Comparison of ENCODE assay signal across 9 cellular contexts in genomic region chr6:125952764-125953501, GRCh38. TPM values are rescaled to one million over a fixed set of nuclear protein-coding genes. Genes with fewer than 3 reads are reported as not detected.
DNase-seq lines count a peak whose midpoint lies in the region; ATAC-seq, FAIRE-seq and TF ChIP-seq lines count a peak whose summit lies in the region.
"Had no signal": no experiment of that assay in that cellular context is flagged by ENCODE, and none has a peak within 500 bp of the region (broad histone marks: within the 10 kb centered on the region; RNA-seq: fewer than 3 reads in every experiment).

No MANE protein-coding gene starts in this region.

- intact Hi-C loops in activated CD4-positive, alpha-beta memory T cell treated with anti-CD3 and anti-CD28 coated beads for 36 hours (cut with micrococcal nuclease), result no loop called here

- POLR2A ChIA-PET in activated CD4-positive, alpha-beta memory T cell treated with anti-CD3 and anti-CD28 coated beads for 36 hours (lab: Charles Lee), result interaction anchor here (1.0 to 2.5 kb wide), 2 partner anchors 162 to 172 kb away, joined by 5 to 11 read pairs; partner anchors contain the start of gene NCOA7

- H3K27me3 Mint-ChIP-seq in activated CD4-positive, alpha-beta memory T cell treated with anti-CD3 and anti-CD28 coated beads for 36 hours, result peaks cover 10% of the 10 kb centered on the region
- H3K27me3 Mint-ChIP-seq in T-helper 17 cell, result peaks cover 43% of the 10 kb centered on the region

- TF ChIP-seq EP300 in Ishikawa (IDR thresholded peaks at IDR 0.05; ENCODE audit: borderline replicate concordance), result no peak

- CTCF ChIA-PET in activated CD4-positive, alpha-beta memory T cell treated with anti-CD3 and anti-CD28 coated beads for 36 hours (lab: Charles Lee), result interaction anchor here (0.6 to 3.3 kb wide), 15 partner anchors 9 to 172 kb away, joined by 3 to 28 read pairs (median 5); partner anchors contain the start of gene NCOA7

- no peak for ATAC-seq in T-helper 17 cell
- ATAC-seq in GM18502 (IDR thresholded peaks at IDR 0.05; ENCODE audit: poor library complexity, unreplicated experiment), result no peak

- H3K4me3 Mint-ChIP-seq in activated CD4-positive, alpha-beta memory T cell treated with anti-CD3 and anti-CD28 coated beads for 36 hours, result no peak overlapping the region
- no peak overlapping the region for H3K4me3 Mint-ChIP-seq in T-helper 17 cell

- peak; percentile 23 for DNase-seq in GM03348 (ENCODE audit: low spot score)
- DNase-seq in activated CD4-positive, alpha-beta memory T cell treated with anti-CD3 and anti-CD28 coated beads for 36 hours, result peak; percentile 62
- peak; percentile 47 to 61 for DNase-seq in lung microvascular endothelial cell (ENCODE audit: low read depth in 2 of 2)
- DNase-seq in T-helper 17 cell, result no peak
- DNase-seq in GM12892 (ENCODE audit: insufficient read length), result no peak
- no peak for DNase-seq in T-helper 1 cell

- FAIRE-seq in GM12892 (lab: Jason Lieb, UNC), result no peak
- FAIRE-seq: islet of Langerhans had no signal

- TF ChIP-seq POLR2A in GM12892 (IDR thresholded peaks at IDR 0.05; ENCODE audit: low read depth, low read length), result no peak

- no peaks in the 10 kb centered on the region for H3K9me3 ChIP-seq in T-helper 17 cell (ENCODE audit: control insufficient read depth, low read length, poor library complexity, severe bottlenecking)

- no peaks in the 10 kb centered on the region for H3K36me3 Mint-ChIP-seq in activated CD4-positive, alpha-beta memory T cell treated with anti-CD3 and anti-CD28 coated beads for 36 hours
- H3K36me3 Mint-ChIP-seq in T-helper 17 cell (ENCODE audit: low read depth), result peaks cover 9% of the 10 kb centered on the region

- H3K27ac Mint-ChIP-seq in activated CD4-positive, alpha-beta memory T cell treated with anti-CD3 and anti-CD28 coated beads for 36 hours, result no peak overlapping the region
- no peak overlapping the region for H3K27ac Mint-ChIP-seq in T-helper 17 cell

- H3K9me3 Mint-ChIP-seq in activated CD4-positive, alpha-beta memory T cell treated with anti-CD3 and anti-CD28 coated beads for 36 hours, result no peaks in the 10 kb centered on the region

- peaks cover 6% of the 10 kb centered on the region for H3K4me1 Mint-ChIP-seq in activated CD4-positive, alpha-beta memory T cell treated with anti-CD3 and anti-CD28 coated beads for 36 hours (ENCODE audit: low read depth)
- H3K4me1 Mint-ChIP-seq in T-helper 17 cell, result peaks cover 16% of the 10 kb centered on the region

- TF ChIP-seq RAD21 in Ishikawa (IDR thresholded peaks at IDR 0.05; ENCODE audit: low read depth), result peak; percentile 57

TF ChIP-seq in Ishikawa, 13 proteins besides CTCF, POLR2A, EP300 and RAD21:
- TF ChIP-seq TAF1 (IDR thresholded peaks at IDR 0.05; ENCODE audit: low read depth) (no peak), USF1 (IDR thresholded peaks at IDR 0.05) (no peak), MAX (IDR thresholded peaks at IDR 0.05) (no peak), YY1 (IDR thresholded peaks at IDR 0.05; ENCODE audit: low read depth) (no peak), NFIC (IDR thresholded peaks at IDR 0.05) (no peak), FOXM1 (IDR thresholded peaks at IDR 0.05; ENCODE audit: borderline replicate concordance, low read depth) (no peak), EGR1 (IDR thresholded peaks at IDR 0.05) (no peak), REST (IDR thresholded peaks at IDR 0.05; ENCODE audit: low read depth) (no peak), ZBTB7A (IDR thresholded peaks at IDR 0.05; ENCODE audit: low read depth) (no peak)

RNA-seq across cellular contexts. Expression of gene HINT3, which starts 3.6 kb away (rescaled TPM):
- total RNA-seq in activated CD4-positive, alpha-beta memory T cell treated with anti-CD3 and anti-CD28 coated beads for 36 hours, result 1 to 10 TPM; 9.6 to 9.8 TPM
- total RNA-seq in lung microvascular endothelial cell, result 10.7 and 15.5 TPM in 2 replicates
- total RNA-seq in T-helper 17 cell, result 10 to 100 TPM in 1 of 2 donors, 1 to 10 TPM in 1; 7.6 to 10.6 TPM
- polyA plus RNA-seq in GM12892 (2012; ENCODE audit: missing spikeins), result 9.6 TPM

RNA-seq across cellular contexts. Expression of gene TRMT11, which starts 33.4 kb away (rescaled TPM):
- 10 to 100 TPM; 42.8 to 46.9 TPM for total RNA-seq in activated CD4-positive, alpha-beta memory T cell treated with anti-CD3 and anti-CD28 coated beads for 36 hours
- 7.6 and 8.9 TPM in 2 replicates for total RNA-seq in lung microvascular endothelial cell
- 10 to 100 TPM; 17.8 to 20.1 TPM for total RNA-seq in T-helper 17 cell
- polyA plus RNA-seq in GM12892 (2012; ENCODE audit: missing spikeins), result 26.6 TPM

Comparison
In these comparisons a context has a peak if more than half of its experiments do, and no peak if none do; other contexts are left out.
1. DNase-seq: peak in GM03348 (single experiment), activated CD4-positive, alpha-beta memory T cell treated with anti-CD3 and anti-CD28 coated beads for 36 hours (single experiment) and lung microvascular endothelial cell (2 of 2); none in T-helper 17 cell (0 of 3), GM12892 (single experiment) and T-helper 1 cell (0 of 5).